10 cellular contexts compared by ENCODE assay signal in the genomic region with DNA sequence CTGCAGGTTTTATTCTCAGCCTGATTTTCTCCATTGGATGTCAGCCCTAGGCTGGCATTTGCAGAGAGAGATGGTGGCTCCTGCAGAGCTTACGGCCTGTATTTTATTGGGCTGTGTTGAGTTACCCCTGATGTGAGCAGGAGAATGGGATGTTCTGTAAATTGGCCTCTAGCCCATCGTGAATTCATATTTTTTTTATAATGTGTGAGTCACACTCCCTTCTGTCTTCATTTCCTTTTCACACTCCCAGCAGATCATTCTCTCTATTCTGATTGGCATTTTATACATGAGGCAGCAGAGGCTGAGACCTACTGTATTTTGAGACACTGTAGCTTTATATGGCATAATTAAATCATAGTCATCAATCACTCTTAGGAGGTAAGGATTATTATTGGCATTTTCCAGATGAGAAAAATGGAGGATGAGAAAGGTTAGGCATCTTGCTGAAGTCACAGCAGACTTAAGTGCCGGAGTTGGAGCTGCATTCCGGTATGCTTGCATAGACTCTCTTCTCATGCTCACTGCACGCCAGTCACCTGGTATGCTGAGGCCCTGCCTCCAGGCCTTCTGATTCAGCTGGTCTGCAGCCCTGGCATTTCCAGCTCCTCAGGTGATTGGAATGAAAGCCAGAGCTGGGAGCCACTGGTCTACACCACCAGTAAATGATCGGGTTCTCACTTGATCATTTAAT.
DNase-seq lines count a peak whose midpoint lies in the region; ATAC-seq and TF ChIP-seq lines count a peak whose summit lies in the region.
"Had no signal": no experiment of that assay in that cellular context is flagged by ENCODE, and none has a peak within 500 bp of the region (broad histone marks: within the 10 kb centered on the region; RNA-seq: fewer than 3 reads in every experiment).

No MANE protein-coding gene starts in this region.

- H3K27ac Mint-ChIP-seq in HFFc6: peak overlapping the region; percentile 87
- H3K27ac Mint-ChIP-seq: dendritic cell treated with granulocyte-macrophage colony-stimulating factor and Interleukin-4, amounts not matched to agents 40 ng/mL and 50 ng/mL, for 4 days had no signal

- DNase-seq in HFFc6: peak; percentile 90
- peak; percentile 88 for DNase-seq in glomerular visceral epithelial cell (ENCODE audit: extremely low spot score)
- no peak for DNase-seq in NCI-H187 (lab: John Stamatoyannopoulos, UW)
- no peak for DNase-seq in NCI-H524 (lab: John Stamatoyannopoulos, UW)
- DNase-seq in NCI-H526 treated with DMSO at 0.1 percent for 48 hours (lab: John Stamatoyannopoulos, UW): no peak
- no peak for DNase-seq in SIG-M5 treated with dmso at 0.1 percent for 504 hours (lab: John Stamatoyannopoulos, UW; ENCODE audit: unreplicated experiment)

- H3K27me3 Mint-ChIP-seq in HFFc6 (ENCODE audit: insufficient read depth): peaks cover 10% of the 10 kb centered on the region

- peaks cover 28% of the 10 kb centered on the region for H3K4me1 ChIP-seq in skeletal muscle satellite cell (ENCODE audit: control insufficient read depth, insufficient read depth, low read length)

- no peak for TF ChIP-seq CTCF in HFFc6 (IDR thresholded peaks at IDR 0.05)

- H3K36me3 Mint-ChIP-seq in HFFc6 (ENCODE audit: low read depth): no peaks in the 10 kb centered on the region

- H3K4me1 Mint-ChIP-seq in HFFc6 (ENCODE audit: low read depth): peaks cover 42% of the 10 kb centered on the region

- no peaks in the 10 kb centered on the region for H3K9me3 Mint-ChIP-seq in HFFc6
- H3K9me3 Mint-ChIP-seq: dendritic cell treated with granulocyte-macrophage colony-stimulating factor and Interleukin-4, amounts not matched to agents 40 ng/mL and 50 ng/mL, for 4 days had no signal

- no peak overlapping the region for H3K9ac ChIP-seq in skeletal muscle satellite cell (ENCODE audit: low read depth, low read length)

- H3K36me3 ChIP-seq in skeletal muscle satellite cell (ENCODE audit: insufficient read depth, low read length): no peaks in the 10 kb centered on the region
- H3K36me3 ChIP-seq: thoracic aorta had no signal

- no peaks in the 10 kb centered on the region for H3K27me3 ChIP-seq in skeletal muscle satellite cell (ENCODE audit: control insufficient read depth, insufficient read depth, low read length)

- H3K4me3 Mint-ChIP-seq in HFFc6: peak overlapping the region; percentile 39
- H3K4me3 Mint-ChIP-seq: dendritic cell treated with granulocyte-macrophage colony-stimulating factor and Interleukin-4, amounts not matched to agents 40 ng/mL and 50 ng/mL, for 4 days had no signal

- H3K9me3 ChIP-seq in skeletal muscle satellite cell (replicated peaks; ENCODE audit: low read length): no peaks in the 10 kb centered on the region
- H3K9me3 ChIP-seq: thoracic aorta had no signal

- H3K4me3 ChIP-seq in skeletal muscle satellite cell (ENCODE audit: low read length): no peak overlapping the region
- H3K4me3 ChIP-seq: thoracic aorta had no signal

- peak; percentile 94 for ATAC-seq in SK-N-SH treated with all-trans-retinoic acid at 6 μM for 48 hours

- peak overlapping the region; percentile 30 for H3K4me2 ChIP-seq in skeletal muscle satellite cell (ENCODE audit: low read length)

TF ChIP-seq in SK-N-SH treated with all-trans-retinoic acid at 6 μM for 48 hours, 23 proteins besides CTCF, POLR2A, EP300 and RAD21:
- TF ChIP-seq ZFP3 (CRISPR knock-in tag; IDR thresholded peaks at IDR 0.05): no peak
- TF ChIP-seq ISL1 (CRISPR knock-in tag; IDR thresholded peaks at IDR 0.05): no peak
- TF ChIP-seq PPARA (CRISPR knock-in tag; IDR thresholded peaks at IDR 0.05; ENCODE audit: borderline replicate concordance): no peak
- no peak for TF ChIP-seq RARB (CRISPR knock-in tag; IDR thresholded peaks at IDR 0.05)
- TF ChIP-seq, protein P1, sequence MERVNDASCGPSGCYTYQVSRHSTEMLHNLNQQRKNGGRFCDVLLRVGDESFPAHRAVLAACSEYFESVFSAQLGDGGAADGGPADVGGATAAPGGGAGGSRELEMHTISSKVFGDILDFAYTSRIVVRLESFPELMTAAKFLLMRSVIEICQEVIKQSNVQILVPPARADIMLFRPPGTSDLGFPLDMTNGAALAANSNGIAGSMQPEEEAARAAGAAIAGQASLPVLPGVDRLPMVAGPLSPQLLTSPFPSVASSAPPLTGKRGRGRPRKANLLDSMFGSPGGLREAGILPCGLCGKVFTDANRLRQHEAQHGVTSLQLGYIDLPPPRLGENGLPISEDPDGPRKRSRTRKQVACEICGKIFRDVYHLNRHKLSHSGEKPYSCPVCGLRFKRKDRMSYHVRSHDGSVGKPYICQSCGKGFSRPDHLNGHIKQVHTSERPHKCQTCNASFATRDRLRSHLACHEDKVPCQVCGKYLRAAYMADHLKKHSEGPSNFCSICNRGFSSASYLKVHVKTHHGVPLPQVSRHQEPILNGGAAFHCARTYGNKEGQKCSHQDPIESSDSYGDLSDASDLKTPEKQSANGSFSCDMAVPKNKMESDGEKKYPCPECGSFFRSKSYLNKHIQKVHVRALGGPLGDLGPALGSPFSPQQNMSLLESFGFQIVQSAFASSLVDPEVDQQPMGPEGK (CRISPR knock-in tag; IDR thresholded peaks at IDR 0.05; ENCODE audit: borderline replicate concordance): no peak
- TF ChIP-seq ARNTL (CRISPR knock-in tag; IDR thresholded peaks at IDR 0.05; ENCODE audit: borderline replicate concordance, low read depth): no peak
- no peak for TF ChIP-seq BACH2 (CRISPR knock-in tag; IDR thresholded peaks at IDR 0.05; ENCODE audit: borderline replicate concordance)
- no peak for TF ChIP-seq TOX (CRISPR knock-in tag; IDR thresholded peaks at IDR 0.05; ENCODE audit: borderline replicate concordance)
- no peak for TF ChIP-seq CREB5 (CRISPR knock-in tag; IDR thresholded peaks at IDR 0.05; ENCODE audit: low read depth)
- TF ChIP-seq ZNF8 (CRISPR knock-in tag; IDR thresholded peaks at IDR 0.05): no peak
- TF ChIP-seq, protein P2, sequence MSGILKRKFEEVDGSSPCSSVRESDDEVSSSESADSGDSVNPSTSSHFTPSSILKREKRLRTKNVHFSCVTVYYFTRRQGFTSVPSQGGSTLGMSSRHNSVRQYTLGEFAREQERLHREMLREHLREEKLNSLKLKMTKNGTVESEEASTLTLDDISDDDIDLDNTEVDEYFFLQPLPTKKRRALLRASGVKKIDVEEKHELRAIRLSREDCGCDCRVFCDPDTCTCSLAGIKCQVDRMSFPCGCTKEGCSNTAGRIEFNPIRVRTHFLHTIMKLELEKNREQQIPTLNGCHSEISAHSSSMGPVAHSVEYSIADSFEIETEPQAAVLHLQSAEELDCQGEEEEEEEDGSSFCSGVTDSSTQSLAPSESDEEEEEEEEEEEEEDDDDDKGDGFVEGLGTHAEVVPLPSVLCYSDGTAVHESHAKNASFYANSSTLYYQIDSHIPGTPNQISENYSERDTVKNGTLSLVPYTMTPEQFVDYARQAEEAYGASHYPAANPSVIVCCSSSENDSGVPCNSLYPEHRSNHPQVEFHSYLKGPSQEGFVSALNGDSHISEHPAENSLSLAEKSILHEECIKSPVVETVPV (CRISPR knock-in tag; IDR thresholded peaks at IDR 0.05): no peak
- TF ChIP-seq ZC3H10 (CRISPR knock-in tag; IDR thresholded peaks at IDR 0.05): no peak
- TF ChIP-seq SNAI2 (CRISPR knock-in tag; IDR thresholded peaks at IDR 0.05): no peak

Comparison
In these comparisons a context has a peak if more than half of its experiments do, and no peak if none do; other contexts are left out.
1. DNase-seq: peak in HFFc6 (single experiment) and glomerular visceral epithelial cell (single experiment); none in NCI-H187 (0 of 2), NCI-H524 (0 of 2), NCI-H526 treated with DMSO at 0.1 percent for 48 hours (single experiment) and SIG-M5 treated with dmso at 0.1 percent for 504 hours (single experiment).